In genomic region chr5:141330299-141331080, GRCh38 we compare ENCODE assay signal across 8 cellular contexts. TPM values are rescaled to one million over a fixed set of nuclear protein-coding genes. Genes with fewer than 3 reads are reported as not detected.
A peak's percentile ranks its signal among the peaks of the same experiment; 100 is the strongest.
DNase-seq lines count a peak whose midpoint lies in the region; ATAC-seq and TF ChIP-seq lines count a peak whose summit lies in the region.

Gene PCDHGA1, plus strand, starts transcription at chr5:141330514.

- intact Hi-C loops in MCF 10A (cut with micrococcal nuclease), result no loop called here
- intact Hi-C loops in breast epithelium (cut with DNase I; ENCODE audit: low total_unique reads), result no loop called here
- intact Hi-C loops in activated T-helper 1 cell treated with anti-CD3 and anti-CD28 coated beads, Interleukin-12 subunit alpha, Interleukin-12 subunit beta, Interleukin-2, Interleukin-4 antibody, amounts not matched to agents 30 ng/mL and 10 ng/mL and 1 ng/mL, durations not matched to agents 14 hours and 24 hours and 36 hours (cut with micrococcal nuclease), result no loop called here

- H3K4me3 Mint-ChIP-seq in MCF 10A (ENCODE audit: unreplicated experiment), result peak within 1 kb of the TSS; percentile 58
- H3K4me3 Mint-ChIP-seq in activated T-helper 1 cell treated with anti-CD3 and anti-CD28 coated beads, Interleukin-12 subunit alpha, Interleukin-12 subunit beta, Interleukin-2, Interleukin-4 antibody, amounts not matched to agents 30 ng/mL and 10 ng/mL and 1 ng/mL, durations not matched to agents 14 hours and 24 hours and 36 hours, result peak within 1 kb of the TSS; percentile 22

- H3K27me3 Mint-ChIP-seq in MCF 10A (ENCODE audit: insufficient read depth, unreplicated experiment), result no peaks in the 10 kb centered on the region
- H3K27me3 Mint-ChIP-seq in activated T-helper 1 cell treated with anti-CD3 and anti-CD28 coated beads, Interleukin-12 subunit alpha, Interleukin-12 subunit beta, Interleukin-2, Interleukin-4 antibody, amounts not matched to agents 30 ng/mL and 10 ng/mL and 1 ng/mL, durations not matched to agents 14 hours and 24 hours and 36 hours (ENCODE audit: insufficient read depth), result peaks cover 23% of the 10 kb centered on the region

- peak within 1 kb of the TSS in 1 of 3 donors; percentile 13 for H3K4me3 ChIP-seq in breast epithelium

- no peaks in the 10 kb centered on the region for H3K27me3 ChIP-seq in breast epithelium

- no peaks in the 10 kb centered on the region for H3K36me3 Mint-ChIP-seq in MCF 10A (ENCODE audit: insufficient read depth, unreplicated experiment)
- peaks cover 6% of the 10 kb centered on the region for H3K36me3 Mint-ChIP-seq in activated T-helper 1 cell treated with anti-CD3 and anti-CD28 coated beads, Interleukin-12 subunit alpha, Interleukin-12 subunit beta, Interleukin-2, Interleukin-4 antibody, amounts not matched to agents 30 ng/mL and 10 ng/mL and 1 ng/mL, durations not matched to agents 14 hours and 24 hours and 36 hours (ENCODE audit: low read depth)

- peak; percentile 60 for DNase-seq in MCF 10A (ENCODE audit: unreplicated experiment)
- DNase-seq in breast epithelium (ENCODE audit: low spot score in 2 of 2), result no peak
- peak; percentile 32 for DNase-seq in LoVo (ENCODE audit: low spot score)
- DNase-seq in activated T-helper 1 cell treated with anti-CD3 and anti-CD28 coated beads, Interleukin-12 subunit alpha, Interleukin-12 subunit beta, Interleukin-2, Interleukin-4 antibody, amounts not matched to agents 30 ng/mL and 10 ng/mL and 1 ng/mL, durations not matched to agents 14 hours and 24 hours and 36 hours (ENCODE audit: low spot score), result no peak
- peak; percentile 41 to 67 for DNase-seq in lung microvascular endothelial cell (ENCODE audit: low read depth in 2 of 2)
- DNase-seq in NCI-H2081 (lab: John Stamatoyannopoulos, UW), result no peak
- DNase-seq in effector CD4-positive, alpha-beta T cell, result no peak

- TF ChIP-seq CTCF in MCF 10A (IDR thresholded peaks at IDR 0.05; ENCODE audit: unreplicated experiment) (peak; percentile 47), breast epithelium (IDR thresholded peaks at IDR 0.05) (no peak)

- H3K4me1 ChIP-seq in breast epithelium, result no peaks in the 10 kb centered on the region

- H3K4me1 Mint-ChIP-seq in MCF 10A (ENCODE audit: insufficient read depth, unreplicated experiment), result no peaks in the 10 kb centered on the region
- H3K4me1 Mint-ChIP-seq in activated T-helper 1 cell treated with anti-CD3 and anti-CD28 coated beads, Interleukin-12 subunit alpha, Interleukin-12 subunit beta, Interleukin-2, Interleukin-4 antibody, amounts not matched to agents 30 ng/mL and 10 ng/mL and 1 ng/mL, durations not matched to agents 14 hours and 24 hours and 36 hours (ENCODE audit: low read depth), result peaks cover 11% of the 10 kb centered on the region

- no peak within 1 kb of the TSS for H3K27ac ChIP-seq in breast epithelium

- H3K27ac Mint-ChIP-seq in MCF 10A (ENCODE audit: low read depth, unreplicated experiment), result no peak within 1 kb of the TSS
- H3K27ac Mint-ChIP-seq in activated T-helper 1 cell treated with anti-CD3 and anti-CD28 coated beads, Interleukin-12 subunit alpha, Interleukin-12 subunit beta, Interleukin-2, Interleukin-4 antibody, amounts not matched to agents 30 ng/mL and 10 ng/mL and 1 ng/mL, durations not matched to agents 14 hours and 24 hours and 36 hours, result no peak within 1 kb of the TSS

- POLR2A ChIA-PET in MCF 10A (lab: Yijun Ruan, JAX), result interaction anchor here (3.3 kb wide), 1 partner anchor 10 kb away, joined by 21 read pairs; the partner anchor contains the start of gene TAF7

- H3K9me3 ChIP-seq in breast epithelium, result peaks cover 59 to 93% of the 10 kb centered on the region in 2 donors

- H3K9me3 Mint-ChIP-seq in MCF 10A (ENCODE audit: unreplicated experiment), result peaks cover 7% of the 10 kb centered on the region
- peaks cover 25% of the 10 kb centered on the region for H3K9me3 Mint-ChIP-seq in activated T-helper 1 cell treated with anti-CD3 and anti-CD28 coated beads, Interleukin-12 subunit alpha, Interleukin-12 subunit beta, Interleukin-2, Interleukin-4 antibody, amounts not matched to agents 30 ng/mL and 10 ng/mL and 1 ng/mL, durations not matched to agents 14 hours and 24 hours and 36 hours

- H3K36me3 ChIP-seq in breast epithelium, result no peaks in the 10 kb centered on the region

- CTCF ChIA-PET in MCF 10A (lab: Yijun Ruan, JAX), result interaction anchor here (0.6 to 3.9 kb wide), 13 partner anchors 8 to 247 kb away, joined by 3 to 31 read pairs (median 5); partner anchors contain the start of genes PCDHB14 and TAF7

- TF ChIP-seq POLR2A in breast epithelium (IDR thresholded peaks at IDR 0.05), result no peak

- ATAC-seq in HG02588 (IDR thresholded peaks at IDR 0.05; ENCODE audit: unreplicated experiment), result no peak

- no TSS peak for BruUV-seq in MCF 10A (replicated peaks; lab: Mats Ljungman, UMichigan)

RNA-seq across cellular contexts. Expression of gene PCDHGA1, which starts in this region (rescaled TPM):
- 0.20 and 0.35 TPM in 2 replicates for total RNA-seq in MCF 10A (2022)
- 1 to 10 TPM in 2 of 3 donors, under 1 TPM in 1; 0.80 to 1.3 (median 1.2) TPM for total RNA-seq in breast epithelium
- total RNA-seq in activated T-helper 1 cell treated with anti-CD3 and anti-CD28 coated beads, Interleukin-12 subunit alpha, Interleukin-12 subunit beta, Interleukin-2, Interleukin-4 antibody, amounts not matched to agents 30 ng/mL and 10 ng/mL and 1 ng/mL, durations not matched to agents 14 hours and 24 hours and 36 hours, result 0.10 TPM in 2 replicates
- total RNA-seq in lung microvascular endothelial cell, result 0.40 and 0.44 TPM in 2 replicates

Comparison
In these comparisons a context has a peak if more than half of its experiments do, and no peak if none do; other contexts are left out.
1. Peak in DNase-seq in MCF 10A; RNA of the gene not detected or under 1 TPM.
2. Peak in DNase-seq in lung microvascular endothelial cell; RNA of the gene not detected or under 1 TPM.